8 cellular contexts compared by ENCODE assay signal in genomic region chr22:22422629-22423112, GRCh38.
DNase-seq lines count a peak whose midpoint lies in the region; ATAC-seq, FAIRE-seq and TF ChIP-seq lines count a peak whose summit lies in the region.

No MANE protein-coding gene starts in this region.

- H3K4me3 ChIP-seq in colonic mucosa (no peak overlapping the region), lung (no peak overlapping the region)

- no peaks in the 10 kb centered on the region for H3K4me1 ChIP-seq in colonic mucosa
- no peaks in the 10 kb centered on the region for H3K4me1 ChIP-seq in lung (ENCODE audit: control insufficient read depth in 2 of 2, insufficient read depth in 2 of 2, low read length in 2 of 2)

- H3K27ac ChIP-seq in colonic mucosa (no peak overlapping the region), lung (ENCODE audit: low read depth in 1 of 2, low read length in 1 of 2) (no peak overlapping the region)

- peak; percentile 97 for FAIRE-seq in GM18507 (lab: Jason Lieb, UNC)

- H3K9me3 ChIP-seq in colonic mucosa: no peaks in the 10 kb centered on the region
- H3K9me3 ChIP-seq in lung (ENCODE audit: control insufficient read depth in 2 of 2, insufficient read depth in 1 of 2, low read length in 1 of 2): no peaks in the 10 kb centered on the region

- H3K9ac ChIP-seq in colonic mucosa (ENCODE audit: low read depth in 2 of 2, low read length in 2 of 2): no peak overlapping the region

- H3K36me3 ChIP-seq in colonic mucosa (no peaks in the 10 kb centered on the region), lung (ENCODE audit: control insufficient read depth in 2 of 2, insufficient read depth in 2 of 2, low read length in 2 of 2) (no peaks in the 10 kb centered on the region)

- DNase-seq in AG08395 (ENCODE audit: low spot score) (peak; percentile 56), GM18507 (ENCODE audit: extremely low spot score, insufficient read length, low read depth) (peak; percentile 75), NCI-H2107 treated with DMSO at 0.1 percent for 48 hours (lab: John Stamatoyannopoulos, UW; ENCODE audit: unreplicated experiment) (peak; percentile 35), colonic mucosa (peak; percentile 74), lung (ENCODE audit: low spot score) (peak; percentile 46)
- peak; percentile 28 to 31 for DNase-seq in stimulated activated CD8-positive, alpha-beta memory T cell treated with anti-CD3 and anti-CD28 coated beads, Interleukin-4, amount 100 ng/mL, for 4 hours (ENCODE audit: low read depth in 2 of 2, low spot score in 1 of 2)

- peak; percentile 59 for TF ChIP-seq CTCF in colonic mucosa (IDR thresholded peaks at IDR 0.05)
- peak; percentile 29 for TF ChIP-seq CTCF in lung (IDR thresholded peaks at IDR 0.05; ENCODE audit: control extremely low read depth, extremely low read depth)

- ATAC-seq in HG02943 (IDR thresholded peaks at IDR 0.05; ENCODE audit: low read depth, unreplicated experiment) (peak; percentile 97), lung (ENCODE audit: insufficient read depth, low FRiP score) (no peak)
- peak; percentile 55 to 85 for ATAC-seq in activated CD4-positive, CD25-positive, alpha-beta regulatory T cell treated with anti-CD3 and anti-CD28 coated beads, Interleukin-2, amount 50 U/mL, for 24 hours

- 1 to 2% methylated on average over 6 of the region's 6 CpGs for WGBS in lung, 2 donors

- H3K27me3 ChIP-seq in colonic mucosa (no peaks in the 10 kb centered on the region), lung (ENCODE audit: control insufficient read depth, insufficient read depth) (no peaks in the 10 kb centered on the region)

- intact Hi-C loops in colonic mucosa (cut with DNase I): no loop called here
